Comparison of ENCODE assay signal across 9 cellular contexts in the genomic region with DNA sequence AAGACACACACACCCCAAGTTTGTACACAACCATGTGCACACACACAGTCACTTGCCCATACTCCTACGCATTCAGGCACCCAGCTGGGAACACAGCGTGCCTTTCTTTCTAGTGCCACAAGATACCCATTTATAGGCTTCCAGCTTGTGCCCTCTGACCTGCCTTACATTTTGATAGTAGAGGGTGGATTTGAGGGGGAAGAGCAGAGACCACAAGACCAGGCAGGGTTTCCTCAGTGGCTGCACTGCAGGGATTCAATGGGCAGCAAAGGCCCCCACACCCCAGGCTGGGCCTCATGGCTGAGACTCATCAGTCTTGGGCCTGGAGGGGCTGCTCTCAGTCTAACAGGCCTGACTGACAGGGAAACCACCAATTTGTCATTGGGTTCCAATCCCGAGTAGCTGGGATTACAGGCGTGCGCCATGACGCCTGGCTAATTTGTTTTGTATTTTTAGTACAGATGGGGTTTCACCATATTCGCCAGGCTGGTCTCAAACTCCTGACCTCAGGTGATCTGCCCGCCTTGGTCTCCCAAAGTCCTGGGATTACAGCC. TPM values are rescaled to one million over a fixed set of nuclear protein-coding genes. Genes with fewer than 3 reads are reported as not detected.
DNase-seq lines count a peak whose midpoint lies in the region; TF ChIP-seq lines count a peak whose summit lies in the region.
"Had no signal": no experiment of that assay in that cellular context is flagged by ENCODE, and none has a peak within 500 bp of the region (broad histone marks: within the 10 kb centered on the region; RNA-seq: fewer than 3 reads in every experiment).

No MANE protein-coding gene starts in this region.

- no peak for TF ChIP-seq CTCF in thyroid gland (IDR thresholded peaks at IDR 0.05)

- H3K4me1 ChIP-seq in mucosa of rectum (ENCODE audit: control insufficient read depth in 2 of 2, insufficient read depth in 2 of 2, low read length in 2 of 2) (peaks cover 26 to 30% of the 10 kb centered on the region in 2 donors), thyroid gland (peaks cover 20 to 45% of the 10 kb centered on the region in 2 donors)

- H3K9me3 ChIP-seq in mucosa of rectum (ENCODE audit: control insufficient read depth in 2 of 2, low read length in 2 of 2) (no peaks in the 10 kb centered on the region), thyroid gland (no peaks in the 10 kb centered on the region)

- peak; percentile 74 for DNase-seq in activated effector memory CD4-positive, alpha-beta T cell treated with anti-CD3 and anti-CD28 coated beads, Interleukin-2, amount 50 U/mL, for 16 hours
- no peak for DNase-seq in activated effector memory CD4-positive, alpha-beta T cell treated with Interleukin-2 at 50 U/mL for 16 hours
- peak; percentile 22 for DNase-seq in activated T-helper 2 cell treated with anti-CD3 and anti-CD28 coated beads, Interferon-gamma antibody, Interleukin-2, Interleukin-4, amounts not matched to agents 10 μg/mL and 5 μg/mL and 100 μg/mL, durations not matched to agents 14 hours and 24 hours and 36 hours (ENCODE audit: low spot score)
- no peak for DNase-seq in thyroid gland
- no peak for DNase-seq in DMS53 (lab: John Stamatoyannopoulos, UW)
- no peak for DNase-seq in SW480 (ENCODE audit: low spot score)
- no peak for DNase-seq in ACHN
- DNase-seq: SW 1271 had no signal

- H3K9me3 Mint-ChIP-seq in activated T-helper 2 cell treated with anti-CD3 and anti-CD28 coated beads, Interferon-gamma antibody, Interleukin-2, Interleukin-4, amounts not matched to agents 10 μg/mL and 5 μg/mL and 100 μg/mL, durations not matched to agents 14 hours and 24 hours and 36 hours: no peaks in the 10 kb centered on the region

- H3K9ac ChIP-seq in mucosa of rectum (ENCODE audit: low read depth in 1 of 2, low read length in 2 of 2): peak overlapping the region; percentile 52 to 63

- H3K36me3 ChIP-seq in mucosa of rectum (ENCODE audit: control insufficient read depth in 2 of 2, insufficient read depth in 2 of 2, low read length in 2 of 2): no peaks in the 10 kb centered on the region
- no peaks in the 10 kb centered on the region for H3K36me3 ChIP-seq in thyroid gland

- intact Hi-C loops in activated T-helper 2 cell treated with anti-CD3 and anti-CD28 coated beads, Interferon-gamma antibody, Interleukin-2, Interleukin-4, amounts not matched to agents 10 μg/mL and 5 μg/mL and 100 μg/mL, durations not matched to agents 14 hours and 24 hours and 36 hours (cut with micrococcal nuclease): loop anchor here (1.0 to 5.0 kb wide), 6 partner anchors 9 to 646 kb away; a partner anchor contains a TSS
- intact Hi-C loops in thyroid gland (cut with DNase I): loop anchor here (5.0 to 10.0 kb wide), 2 partner anchors 46 to 158 kb away; no protein-coding TSS in a partner anchor

- H3K36me3 Mint-ChIP-seq in activated T-helper 2 cell treated with anti-CD3 and anti-CD28 coated beads, Interferon-gamma antibody, Interleukin-2, Interleukin-4, amounts not matched to agents 10 μg/mL and 5 μg/mL and 100 μg/mL, durations not matched to agents 14 hours and 24 hours and 36 hours (ENCODE audit: low read depth): no peaks in the 10 kb centered on the region

- H3K27me3 Mint-ChIP-seq in activated T-helper 2 cell treated with anti-CD3 and anti-CD28 coated beads, Interferon-gamma antibody, Interleukin-2, Interleukin-4, amounts not matched to agents 10 μg/mL and 5 μg/mL and 100 μg/mL, durations not matched to agents 14 hours and 24 hours and 36 hours (ENCODE audit: low read depth): no peaks in the 10 kb centered on the region

- H3K27me3 ChIP-seq in mucosa of rectum (ENCODE audit: control insufficient read depth in 2 of 2, insufficient read depth in 2 of 2, low read length in 2 of 2) (no peaks in the 10 kb centered on the region), thyroid gland (no peaks in the 10 kb centered on the region)

- TF ChIP-seq POLR2A in thyroid gland (IDR thresholded peaks at IDR 0.05): no peak

- H3K4me3 ChIP-seq in mucosa of rectum (ENCODE audit: low read length in 2 of 2) (peak overlapping the region; percentile 3 to 38), thyroid gland (replicated peaks in 1 of 3) (no peak overlapping the region)

- peak overlapping the region; percentile 96 for H3K27ac Mint-ChIP-seq in activated T-helper 2 cell treated with anti-CD3 and anti-CD28 coated beads, Interferon-gamma antibody, Interleukin-2, Interleukin-4, amounts not matched to agents 10 μg/mL and 5 μg/mL and 100 μg/mL, durations not matched to agents 14 hours and 24 hours and 36 hours

- H3K27ac ChIP-seq in mucosa of rectum (ENCODE audit: low read depth in 2 of 2, low read length in 2 of 2) (peak overlapping the region; percentile 89 to 91), thyroid gland (peak overlapping the region; percentile 67 to 82 (median 77))

- peaks cover 62% of the 10 kb centered on the region for H3K4me1 Mint-ChIP-seq in activated T-helper 2 cell treated with anti-CD3 and anti-CD28 coated beads, Interferon-gamma antibody, Interleukin-2, Interleukin-4, amounts not matched to agents 10 μg/mL and 5 μg/mL and 100 μg/mL, durations not matched to agents 14 hours and 24 hours and 36 hours (ENCODE audit: low read depth)

- 94 to 97% methylated on average over 8 of the region's 8 CpGs for WGBS in thyroid gland, 2 donors

- H3K4me3 Mint-ChIP-seq in activated T-helper 2 cell treated with anti-CD3 and anti-CD28 coated beads, Interferon-gamma antibody, Interleukin-2, Interleukin-4, amounts not matched to agents 10 μg/mL and 5 μg/mL and 100 μg/mL, durations not matched to agents 14 hours and 24 hours and 36 hours (ENCODE audit: low read depth): peak overlapping the region; percentile 86

- in situ Hi-C loops in ACHN (cut with HindIII; ENCODE audit: low pct_ligation_motif_present, low pct_unique_long_range_greater_than_20kb, low sequenced_read_pairs): no loop called here

RNA-seq across cellular contexts. Expression of a gene that starts 18.8 kb away (rescaled TPM):
- total RNA-seq in activated T-helper 2 cell treated with anti-CD3 and anti-CD28 coated beads, Interferon-gamma antibody, Interleukin-2, Interleukin-4, amounts not matched to agents 10 μg/mL and 5 μg/mL and 100 μg/mL, durations not matched to agents 14 hours and 24 hours and 36 hours: 2.2 and 2.5 TPM in 2 replicates
- total RNA-seq in thyroid gland: 10 to 100 TPM in 1 of 4 donors, 1 to 10 TPM in 3; 5.1 to 11.9 (median 6.3) TPM

RNA-seq across cellular contexts. Expression of a gene that starts 51.2 kb away (rescaled TPM):
- total RNA-seq in activated T-helper 2 cell treated with anti-CD3 and anti-CD28 coated beads, Interferon-gamma antibody, Interleukin-2, Interleukin-4, amounts not matched to agents 10 μg/mL and 5 μg/mL and 100 μg/mL, durations not matched to agents 14 hours and 24 hours and 36 hours: 15.3 and 17.0 TPM in 2 replicates
- 10 to 100 TPM; 31.3 to 53.6 (median 46.1) TPM for total RNA-seq in thyroid gland

Comparison
In these comparisons a context has a peak if more than half of its experiments do, and no peak if none do; other contexts are left out.
1. DNase-seq: peak in activated effector memory CD4-positive, alpha-beta T cell treated with anti-CD3 and anti-CD28 coated beads, Interleukin-2, amount 50 U/mL, for 16 hours (single experiment) and activated T-helper 2 cell treated with anti-CD3 and anti-CD28 coated beads, Interferon-gamma antibody, Interleukin-2, Interleukin-4, amounts not matched to agents 10 μg/mL and 5 μg/mL and 100 μg/mL, durations not matched to agents 14 hours and 24 hours and 36 hours (single experiment); none in activated effector memory CD4-positive, alpha-beta T cell treated with Interleukin-2 at 50 U/mL for 16 hours (single experiment), thyroid gland (0 of 2), DMS53 (single experiment), SW480 (single experiment) and ACHN (single experiment).
2. H3K4me3 ChIP-seq: peak in mucosa of rectum (2 of 2); none in thyroid gland (0 of 3).